ENCODE assay signal across 9 cellular contexts in the genomic region with DNA sequence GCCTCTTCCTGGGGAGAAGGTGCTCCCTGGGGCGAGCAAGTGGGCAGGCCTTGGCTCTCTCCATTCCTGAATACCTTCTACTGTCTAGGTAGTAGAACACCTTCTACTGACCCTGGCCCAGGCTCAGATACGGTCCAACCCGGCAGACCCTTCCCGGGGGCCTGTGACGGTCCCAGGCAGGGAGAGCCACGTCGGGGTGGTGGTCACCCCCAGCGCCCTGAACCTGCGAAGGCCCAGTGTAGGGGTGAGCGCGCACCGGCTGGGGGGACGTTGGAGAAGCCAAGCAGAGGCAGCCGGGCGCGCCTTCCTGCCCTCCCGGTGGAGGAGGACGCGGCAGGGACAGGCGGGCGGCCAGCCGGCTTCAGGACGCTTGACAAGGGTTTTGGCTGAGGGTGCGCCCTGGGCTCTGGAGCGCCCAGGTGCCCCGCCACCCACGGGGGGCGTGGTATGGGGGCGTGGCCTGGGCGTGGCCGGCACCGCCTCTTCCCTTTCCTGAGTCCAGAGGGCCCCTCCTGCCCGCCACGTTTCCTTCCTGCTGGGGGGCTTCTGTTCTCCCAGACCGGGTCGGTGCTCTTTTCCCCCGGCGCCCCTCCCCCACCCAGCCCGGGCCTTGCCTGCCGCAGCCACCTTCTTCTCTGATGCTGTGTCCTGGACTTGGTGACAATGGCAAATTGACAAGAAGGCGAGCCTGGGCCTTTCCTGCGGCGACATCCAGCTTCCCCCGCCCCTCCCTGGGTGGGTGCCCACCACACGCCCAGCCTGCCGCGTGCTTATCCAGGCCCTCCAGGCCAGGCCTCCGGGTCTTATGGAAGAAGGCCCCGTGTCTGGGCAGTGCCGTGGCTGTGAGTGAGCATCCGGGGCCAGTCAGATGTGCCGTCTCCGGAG. TPM values are rescaled to one million over a fixed set of nuclear protein-coding genes. Genes with fewer than 3 reads are reported as not detected.
DNase-seq lines count a peak whose midpoint lies in the region; ATAC-seq, FAIRE-seq and TF ChIP-seq lines count a peak whose summit lies in the region.
"Had no signal": no experiment of that assay in that cellular context is flagged by ENCODE, and none has a peak within 500 bp of the region (broad histone marks: within the 10 kb centered on the region; RNA-seq: fewer than 3 reads in every experiment).

No MANE protein-coding gene starts in this region.

- H3K4me1 Mint-ChIP-seq in activated naive CD8-positive, alpha-beta T cell (ENCODE audit: low read depth), result peaks cover 19% of the 10 kb centered on the region

- FAIRE-seq in keratinocyte (lab: Jason Lieb, UNC) (peak; percentile 26), D721Med (lab: Jason Lieb, UNC) (no peak)
- FAIRE-seq: frontal cortex had no signal

- H3K27me3 Mint-ChIP-seq in activated naive CD8-positive, alpha-beta T cell, result no peaks in the 10 kb centered on the region

- ATAC-seq in GM21825 (IDR thresholded peaks at IDR 0.05; ENCODE audit: unreplicated experiment), result peak; percentile 84
- ATAC-seq in RWPE2 (ENCODE audit: low read depth), result peak; percentile 62
- ATAC-seq in HG02840 (IDR thresholded peaks at IDR 0.05; ENCODE audit: low FRiP score, unreplicated experiment), result no peak

- no peaks in the 10 kb centered on the region for H3K27me3 ChIP-seq in BLaER1 treated with 17β-estradiol and CSF1 and Interleukin-3, amounts not matched to agents 10 nM and 100 nM
- no peaks in the 10 kb centered on the region for H3K27me3 ChIP-seq in RWPE2 (ENCODE audit: insufficient read depth, poor library complexity, severe bottlenecking)
- H3K27me3 ChIP-seq in keratinocyte (ENCODE audit: control insufficient read depth, extremely low read depth, insufficient read depth, low read length), result no peaks in the 10 kb centered on the region

- no peaks in the 10 kb centered on the region for H3K9me3 Mint-ChIP-seq in activated naive CD8-positive, alpha-beta T cell (ENCODE audit: low read depth)

- H3K4me3 Mint-ChIP-seq in activated naive CD8-positive, alpha-beta T cell, result peak overlapping the region; percentile 91

- H3K36me3 Mint-ChIP-seq in activated naive CD8-positive, alpha-beta T cell, result no peaks in the 10 kb centered on the region

- no peaks in the 10 kb centered on the region for H3K79me2 ChIP-seq in keratinocyte (ENCODE audit: control insufficient read depth, insufficient read depth, low read length)

- no peaks in the 10 kb centered on the region for H4K20me1 ChIP-seq in BLaER1 treated with 17β-estradiol and CSF1 and Interleukin-3, amounts not matched to agents 10 nM and 100 nM
- no peaks in the 10 kb centered on the region for H4K20me1 ChIP-seq in keratinocyte (ENCODE audit: control insufficient read depth, extremely low read depth, insufficient read depth, low read length)

- H3K9me3 ChIP-seq in BLaER1 treated with 17β-estradiol and CSF1 and Interleukin-3, amounts not matched to agents 10 nM and 100 nM (replicated peaks in 1 of 11), result no peaks in the 10 kb centered on the region
- H3K9me3 ChIP-seq in RWPE2 (ENCODE audit: severe bottlenecking), result no peaks in the 10 kb centered on the region
- H3K9me3 ChIP-seq in keratinocyte (ENCODE audit: control insufficient read depth, low read depth, low read length), result no peaks in the 10 kb centered on the region

- no peaks in the 10 kb centered on the region for H3K9me1 ChIP-seq in keratinocyte (ENCODE audit: control insufficient read depth, extremely low read depth, insufficient read depth, low read length)

- no peaks in the 10 kb centered on the region for H3K36me3 ChIP-seq in BLaER1 treated with 17β-estradiol and CSF1 and Interleukin-3, amounts not matched to agents 10 nM and 100 nM
- H3K36me3 ChIP-seq in RWPE2 (ENCODE audit: low read depth) (no peaks in the 10 kb centered on the region), keratinocyte (ENCODE audit: control insufficient read depth in 2 of 2, extremely low read depth in 1 of 2, insufficient read depth in 2 of 2, low read length in 2 of 2) (no peaks in the 10 kb centered on the region)

- peak overlapping the region; percentile 53 to 92 (median 85); a peak in 21 of 22 replicates for H3K27ac ChIP-seq in BLaER1 treated with 17β-estradiol and CSF1 and Interleukin-3, amounts not matched to agents 10 nM and 100 nM
- peak overlapping the region; percentile 25 for H3K27ac ChIP-seq in RWPE2 (ENCODE audit: poor library complexity, severe bottlenecking)
- peak overlapping the region; percentile 36 for H3K27ac ChIP-seq in keratinocyte (ENCODE audit: control insufficient read depth, insufficient read depth, low read length)

- peak overlapping the region; percentile 78 to 99 (median 97) for H3K4me2 ChIP-seq in BLaER1 treated with 17β-estradiol and CSF1 and Interleukin-3, amounts not matched to agents 10 nM and 100 nM
- H3K4me2 ChIP-seq in keratinocyte (ENCODE audit: control insufficient read depth, extremely low read depth, insufficient read depth, low read depth, low read length), result peak overlapping the region; percentile 83

- peaks cover 35 to 87% (median 69%) of the 10 kb centered on the region in 10 experiments for H3K4me1 ChIP-seq in BLaER1 treated with 17β-estradiol and CSF1 and Interleukin-3, amounts not matched to agents 10 nM and 100 nM
- H3K4me1 ChIP-seq in RWPE2 (ENCODE audit: insufficient read depth, poor library complexity, severe bottlenecking), result peaks cover 24% of the 10 kb centered on the region
- H3K4me1 ChIP-seq in keratinocyte (ENCODE audit: control insufficient read depth, extremely low read depth, insufficient read depth, low read length), result peaks cover 41% of the 10 kb centered on the region

- DNase-seq in RWPE2 (ENCODE audit: low spot score), result peak; percentile 79
- DNase-seq in keratinocyte (ENCODE audit: low read depth, low spot score), result no peak
- peak; percentile 34 to 81 (median 62) for DNase-seq in stimulated activated CD4-positive, alpha-beta T cell treated with anti-CD3 and anti-CD28 coated beads, TNF-alpha, amount 100 ng/mL, for 24 hours (ENCODE audit: low read depth in 3 of 3)
- no peak for DNase-seq in D721Med (ENCODE audit: insufficient read length, low spot score)

- peak overlapping the region; percentile 66 to 87 (median 80) for H3K9ac ChIP-seq in BLaER1 treated with 17β-estradiol and CSF1 and Interleukin-3, amounts not matched to agents 10 nM and 100 nM
- peak overlapping the region; percentile 60 for H3K9ac ChIP-seq in keratinocyte (ENCODE audit: control insufficient read depth, extremely low read depth, insufficient read depth, low read length)

- TF ChIP-seq CTCF in RWPE2 (IDR thresholded peaks at IDR 0.05; ENCODE audit: poor library complexity, severe bottlenecking) (no peak), keratinocyte (optimal IDR thresholded peaks at IDR 0.05 in 1 of 3, IDR thresholded peaks at IDR 0.05 in 1 of 3, conservative IDR thresholded peaks at IDR 0.05 in 1 of 3; ENCODE audit: extremely low read depth in 1 of 3, insufficient read depth in 2 of 3, low read length in 3 of 3) (no peak), D721Med (IDR thresholded peaks at IDR 0.05; ENCODE audit: insufficient read depth, missing control alignments) (no peak)

- H3K27ac Mint-ChIP-seq in activated naive CD8-positive, alpha-beta T cell, result peak overlapping the region; percentile 93

- H2AFZ ChIP-seq in keratinocyte (ENCODE audit: control insufficient read depth, low read length), result peak overlapping the region; percentile 83

- dilution Hi-C loops in keratinocyte (cut with MboI; ENCODE audit: extremely low pct_ligation_motif_present, low sequenced_read_pairs), result no loop called here

- peak overlapping the region; percentile 49 to 72 (median 62) for H3K4me3 ChIP-seq in BLaER1 treated with 17β-estradiol and CSF1 and Interleukin-3, amounts not matched to agents 10 nM and 100 nM
- peak overlapping the region; percentile 33 for H3K4me3 ChIP-seq in RWPE2 (ENCODE audit: severe bottlenecking)
- peak overlapping the region; percentile 36 to 65 (median 65) for H3K4me3 ChIP-seq in keratinocyte (ENCODE audit: control insufficient read depth in 2 of 3, extremely low read depth in 1 of 3, insufficient read depth in 2 of 3, low read depth in 1 of 3, low read length in 3 of 3)

RNA-seq across cellular contexts. Expression of gene PPP1R13B, which starts 24.5 kb away (rescaled TPM):
- polyA plus RNA-seq in keratinocyte, result 5.8 to 7.7 TPM (median 6.6 TPM) in 3 replicates
- 38.4 TPM for polyA plus RNA-seq in keratinocyte (2011; ENCODE audit: low read depth)
- 5.1 and 5.3 TPM in 2 replicates for polyA plus RNA-seq in keratinocyte (2011; cell fraction: cytosol; rRNA removed)
- 22.3 and 26.6 TPM in 2 replicates for polyA plus RNA-seq in keratinocyte (2011; cell fraction: nucleus; rRNA removed)
- 7.5 and 13.0 TPM in 2 replicates for polyA plus RNA-seq in keratinocyte (2012; ENCODE audit: low replicate concordance)
- 16.2 to 31.2 TPM (median 24.2 TPM) in 3 replicates for polyA minus RNA-seq in keratinocyte
- 5.0 TPM for polyA minus RNA-seq in keratinocyte (2011; cell fraction: cytosol; rRNA and poly(A)+ RNA removed)
- polyA minus RNA-seq in keratinocyte (2011; cell fraction: nucleus; rRNA and poly(A)+ RNA removed), result 15.7 and 23.7 TPM in 2 replicates

RNA-seq across cellular contexts. Expression of gene TDRD9, which starts 56.4 kb away (rescaled TPM):
- 0.06 to 0.10 TPM (median 0.09 TPM) in 3 replicates for polyA plus RNA-seq in keratinocyte
- not detected for polyA plus RNA-seq in keratinocyte (2011; ENCODE audit: low read depth)
- 0.04 and 0.06 TPM in 2 replicates for polyA plus RNA-seq in keratinocyte (2011; cell fraction: cytosol; rRNA removed)
- polyA plus RNA-seq in keratinocyte (2011; cell fraction: nucleus; rRNA removed), result 0.19 and 0.20 TPM in 2 replicates
- 0.08 and 0.37 TPM in 2 replicates for polyA plus RNA-seq in keratinocyte (2012; ENCODE audit: low replicate concordance)
- 0.10 TPM in 2 of 3 replicates, not detected in the other for polyA minus RNA-seq in keratinocyte
- polyA minus RNA-seq in keratinocyte (2011; cell fraction: cytosol; rRNA and poly(A)+ RNA removed), result not detected
- polyA minus RNA-seq in keratinocyte (2011; cell fraction: nucleus; rRNA and poly(A)+ RNA removed), result 0.11 TPM in 1 of 2 replicates, not detected in the other

Comparison
In these comparisons a context has a peak if more than half of its experiments do, and no peak if none do; other contexts are left out.
1. H3K27ac ChIP-seq: peak in every context shown above with its lines; median percentile 85 in BLaER1 treated with 17β-estradiol and CSF1 and Interleukin-3, amounts not matched to agents 10 nM and 100 nM; 36 in keratinocyte; 25 in RWPE2.
2. DNase-seq: peak in RWPE2 (single experiment) and stimulated activated CD4-positive, alpha-beta T cell treated with anti-CD3 and anti-CD28 coated beads, TNF-alpha, amount 100 ng/mL, for 24 hours (3 of 3); none in keratinocyte (single experiment) and D721Med (single experiment).
3. Peak in every context shown above with its lines, with median percentiles within 50 percentile points of each other: H3K4me3 ChIP-seq.